ENCODE assay signal across 8 cellular contexts in genomic region chr19:18589380-18590272, GRCh38. TPM values are rescaled to one million over a fixed set of nuclear protein-coding genes. Genes with fewer than 3 reads are reported as not detected.
DNase-seq lines count a peak whose midpoint lies in the region; TF ChIP-seq lines count a peak whose summit lies in the region.

No MANE protein-coding gene starts in this region.

- H3K4me3 Mint-ChIP-seq in T-helper 2 cell treated with Interferon-gamma antibody and Interleukin-4, amounts not matched to agents 5 μg/mL and 100 μg/mL, for 36 hours, result peak overlapping the region; percentile 91

- DNase-seq in GM12864 (ENCODE audit: low read depth) (no peak), NAMALWA (ENCODE audit: low spot score) (peak; percentile 86), breast epithelium (ENCODE audit: low spot score in 2 of 2) (peak; percentile 61 to 70), islet precursor cell (peak; percentile 91), inferior parietal cortex (ENCODE audit: extremely low spot score) (no peak)
- DNase-seq in T-helper 2 cell treated with Interferon-gamma antibody and Interleukin-4, amounts not matched to agents 5 μg/mL and 100 μg/mL, for 36 hours (ENCODE audit: low spot score), result peak; percentile 69
- peak; percentile 77 for DNase-seq in stimulated activated CD4-positive, alpha-beta T cell treated with anti-CD3 and anti-CD28 coated beads, Interleukin-1b, Interleukin-23, amount 100 ng/mL, for 48 hours

- peaks cover 27% of the 10 kb centered on the region for H3K4me1 Mint-ChIP-seq in T-helper 2 cell treated with Interferon-gamma antibody and Interleukin-4, amounts not matched to agents 5 μg/mL and 100 μg/mL, for 36 hours (ENCODE audit: low read depth)

- TF ChIP-seq CTCF in GM12864 (IDR thresholded peaks at IDR 0.05; ENCODE audit: low read depth, low read length, missing control alignments), result peak; percentile 23
- TF ChIP-seq CTCF in HEK293 (tag by site-specific recombination; IDR thresholded peaks at IDR 0.05), result peak; percentile 81
- TF ChIP-seq CTCF in breast epithelium (IDR thresholded peaks at IDR 0.05), result peak in 1 of 3 donors; percentile 41

- H3K27ac ChIP-seq in HEK293 (ENCODE audit: extremely low read depth, low read depth, low read length) (peak overlapping the region; percentile 77), breast epithelium (peak overlapping the region; percentile 72 to 92)

- peaks cover under 1% of the 10 kb centered on the region for H3K27me3 Mint-ChIP-seq in T-helper 2 cell treated with Interferon-gamma antibody and Interleukin-4, amounts not matched to agents 5 μg/mL and 100 μg/mL, for 36 hours (ENCODE audit: low read depth)

- H3K4me1 ChIP-seq in HEK293 (ENCODE audit: control insufficient read depth, insufficient read depth, low read length) (no peaks in the 10 kb centered on the region), breast epithelium (peaks cover 2 to 17% of the 10 kb centered on the region in 2 donors)

- intact Hi-C loops in breast epithelium (cut with DNase I; ENCODE audit: low total_unique reads), result loop anchor here (10.0 kb wide), 1 partner anchor 275 kb away; no protein-coding TSS in a partner anchor

- H3K36me3 Mint-ChIP-seq in T-helper 2 cell treated with Interferon-gamma antibody and Interleukin-4, amounts not matched to agents 5 μg/mL and 100 μg/mL, for 36 hours (ENCODE audit: low read depth), result peaks cover 14% of the 10 kb centered on the region

- H3K27me3 ChIP-seq in breast epithelium, result no peaks in the 10 kb centered on the region

- peak overlapping the region; percentile 84 for H3K27ac Mint-ChIP-seq in T-helper 2 cell treated with Interferon-gamma antibody and Interleukin-4, amounts not matched to agents 5 μg/mL and 100 μg/mL, for 36 hours

- CTCF ChIA-PET in HEK293 (lab: Yijun Ruan, JAX), result interaction anchor here (0.8 to 2.1 kb wide), 10 partner anchors 9 to 151 kb away, joined by 3 to 15 read pairs (median 4); no protein-coding TSS in a partner anchor

- peaks cover 0 to 6% of the 10 kb centered on the region in 2 experiments; a peak in 1 of 3 replicates for H3K36me3 ChIP-seq in HEK293 (ENCODE audit: control insufficient read depth in 2 of 2, insufficient read depth in 1 of 2, low read length in 2 of 2)
- H3K36me3 ChIP-seq in breast epithelium, result no peaks in the 10 kb centered on the region

- TF ChIP-seq POLR2A in breast epithelium (IDR thresholded peaks at IDR 0.05), result no peak

- H3K9me3 Mint-ChIP-seq in T-helper 2 cell treated with Interferon-gamma antibody and Interleukin-4, amounts not matched to agents 5 μg/mL and 100 μg/mL, for 36 hours, result no peaks in the 10 kb centered on the region

- POLR2A ChIA-PET in HEK293 (lab: Yijun Ruan, JAX), result interaction anchor here (0.6 to 5.7 kb wide), 24 partner anchors 9 to 330 kb away, joined by 3 to 60 read pairs (median 4); partner anchors contain the start of genes COPE, DDX49, ELL and FKBP8

- H3K9me3 ChIP-seq in HEK293 (ENCODE audit: control insufficient read depth, insufficient read depth, low read depth, low read length), result no peaks in the 10 kb centered on the region
- no peaks in the 10 kb centered on the region for H3K9me3 ChIP-seq in breast epithelium

- H3K4me3 ChIP-seq in GM12864 (ENCODE audit: low read depth, low read length) (peak overlapping the region; percentile 90), HEK293 (ENCODE audit: low read depth, low read length) (peak overlapping the region; percentile 75), breast epithelium (peak overlapping the region; percentile 64 to 93 (median 87))

TF ChIP-seq in HEK293, 187 proteins besides CTCF, POLR2A, EP300 and RAD21 (continues in another document):
- TF ChIP-seq ZBTB10 (tag by site-specific recombination; IDR thresholded peaks at IDR 0.05) (peak; percentile 1; the same call in 1 of the 2 replicates), ZNF394 (tag by site-specific recombination; IDR thresholded peaks at IDR 0.05; ENCODE audit: borderline replicate concordance) (no peak), ZNF561 (tag by site-specific recombination; IDR thresholded peaks at IDR 0.05; ENCODE audit: borderline replicate concordance) (peak; percentile 20; the same call in 1 of the 2 replicates), KLF7 (tag by site-specific recombination; IDR thresholded peaks at IDR 0.05; ENCODE audit: borderline replicate concordance) (no peak), KLF1 (tag by site-specific recombination; IDR thresholded peaks at IDR 0.05) (peak; percentile 88), ZNF335 (tag by site-specific recombination; conservative IDR thresholded peaks at IDR 0.05) (peak; percentile 95), ZNF600 (tag by site-specific recombination; IDR thresholded peaks at IDR 0.05) (peak; percentile 97), ZBTB8A (tag by site-specific recombination; IDR thresholded peaks at IDR 0.05) (no peak), KLF9 (tag by site-specific recombination; IDR thresholded peaks at IDR 0.05; ENCODE audit: low read depth) (peak; percentile 42), ZNF792 (tag by site-specific recombination; IDR thresholded peaks at IDR 0.05) (no peak), ZSCAN16 (tag by site-specific recombination; IDR thresholded peaks at IDR 0.05) (0 out of 2 replicates have a peak, but pooled peaks have one; percentile 56), ZNF843 (tag by site-specific recombination; IDR thresholded peaks at IDR 0.05) (no peak), ZNF211 (tag by site-specific recombination; IDR thresholded peaks at IDR 0.05; ENCODE audit: low read depth) (no peak), ZFP69B (tag by site-specific recombination; IDR thresholded peaks at IDR 0.05) (no peak), SETDB1 (IDR thresholded peaks at IDR 0.05; ENCODE audit: insufficient read length, low read length) (peak; percentile 30), ZFHX2 (tag by site-specific recombination; conservative IDR thresholded peaks at IDR 0.05) (0 out of 2 replicates have a peak, but pooled peaks have one; percentile 9), SP3 (tag by site-specific recombination; IDR thresholded peaks at IDR 0.05) (peak; percentile 82), ZNF768 (tag by site-specific recombination; IDR thresholded peaks at IDR 0.05) (no peak), IKZF3 (tag by site-specific recombination; IDR thresholded peaks at IDR 0.05) (peak; percentile 96), SCRT1 (tag by site-specific recombination; IDR thresholded peaks at IDR 0.05; ENCODE audit: borderline replicate concordance) (no peak), ZNF221 (tag by site-specific recombination; IDR thresholded peaks at IDR 0.05; ENCODE audit: borderline replicate concordance) (no peak), ZNF350 (tag by site-specific recombination; IDR thresholded peaks at IDR 0.05) (no peak), ZBTB6 (tag by site-specific recombination; IDR thresholded peaks at IDR 0.05) (peak; percentile 81)

RNA-seq across cellular contexts. Expression of gene REX1BD, which starts 1.0 kb away (rescaled TPM):
- 100 to 1,000 TPM in 2 of 3 donors, 10 to 100 TPM in 1; 99.8 to 117 (median 111) TPM for total RNA-seq in breast epithelium

RNA-seq across cellular contexts. Expression of gene CRLF1, which starts 17.0 kb away (rescaled TPM):
- 10 to 100 TPM in 2 of 3 donors, 1 to 10 TPM in 1; 5.6 to 68.6 (median 21.0) TPM for total RNA-seq in breast epithelium

RNA-seq across cellular contexts. Expression of gene UBA52, which starts 18.0 kb away (rescaled TPM):
- total RNA-seq in breast epithelium, result 100 to 1,000 TPM; 729 to 865 (median 831) TPM

RNA-seq across cellular contexts. Expression of gene TMEM59L, which starts 23.0 kb away (rescaled TPM):
- 1 to 10 TPM in 2 of 3 donors, not detected in 1; 1.2 to 2.3 TPM for total RNA-seq in breast epithelium

RNA-seq across cellular contexts. Expression of gene KXD1, which starts 32.0 kb away (rescaled TPM):
- total RNA-seq in breast epithelium, result 100 to 1,000 TPM in 2 of 3 donors, 10 to 100 TPM in 1; 92.6 to 140 (median 139) TPM

Comparison
In these comparisons a context has a peak if more than half of its experiments do, and no peak if none do; other contexts are left out.
1. DNase-seq: peak in NAMALWA (single experiment), T-helper 2 cell treated with Interferon-gamma antibody and Interleukin-4, amounts not matched to agents 5 μg/mL and 100 μg/mL, for 36 hours (single experiment), breast epithelium (2 of 2), islet precursor cell (single experiment) and stimulated activated CD4-positive, alpha-beta T cell treated with anti-CD3 and anti-CD28 coated beads, Interleukin-1b, Interleukin-23, amount 100 ng/mL, for 48 hours (single experiment); none in GM12864 (single experiment) and inferior parietal cortex (single experiment).
2. Peak in every context shown above with its lines, with median percentiles within 50 percentile points of each other: H3K4me3 ChIP-seq.